Comparison of ENCODE assay signal across 1 cellular context in genomic region chr17:15981646-15982580, GRCh38.
TF ChIP-seq lines count a peak whose summit lies in the region.

No MANE protein-coding gene starts in this region.

TF ChIP-seq in GM12878, 131 proteins besides CTCF, POLR2A, EP300 and RAD21:
- TF ChIP-seq JUNB (IDR thresholded peaks at IDR 0.05), result no peak
- TF ChIP-seq IRF3 (IDR thresholded peaks at IDR 0.05), result no peak
- no peak for TF ChIP-seq SKIL (IDR thresholded peaks at IDR 0.05; ENCODE audit: low read depth, poor library complexity, severe bottlenecking)
- TF ChIP-seq HDAC6 (IDR thresholded peaks at IDR 0.05; ENCODE audit: unreplicated experiment), result no peak
